Comparison of ENCODE assay signal across 27 cellular contexts in the genomic region with DNA sequence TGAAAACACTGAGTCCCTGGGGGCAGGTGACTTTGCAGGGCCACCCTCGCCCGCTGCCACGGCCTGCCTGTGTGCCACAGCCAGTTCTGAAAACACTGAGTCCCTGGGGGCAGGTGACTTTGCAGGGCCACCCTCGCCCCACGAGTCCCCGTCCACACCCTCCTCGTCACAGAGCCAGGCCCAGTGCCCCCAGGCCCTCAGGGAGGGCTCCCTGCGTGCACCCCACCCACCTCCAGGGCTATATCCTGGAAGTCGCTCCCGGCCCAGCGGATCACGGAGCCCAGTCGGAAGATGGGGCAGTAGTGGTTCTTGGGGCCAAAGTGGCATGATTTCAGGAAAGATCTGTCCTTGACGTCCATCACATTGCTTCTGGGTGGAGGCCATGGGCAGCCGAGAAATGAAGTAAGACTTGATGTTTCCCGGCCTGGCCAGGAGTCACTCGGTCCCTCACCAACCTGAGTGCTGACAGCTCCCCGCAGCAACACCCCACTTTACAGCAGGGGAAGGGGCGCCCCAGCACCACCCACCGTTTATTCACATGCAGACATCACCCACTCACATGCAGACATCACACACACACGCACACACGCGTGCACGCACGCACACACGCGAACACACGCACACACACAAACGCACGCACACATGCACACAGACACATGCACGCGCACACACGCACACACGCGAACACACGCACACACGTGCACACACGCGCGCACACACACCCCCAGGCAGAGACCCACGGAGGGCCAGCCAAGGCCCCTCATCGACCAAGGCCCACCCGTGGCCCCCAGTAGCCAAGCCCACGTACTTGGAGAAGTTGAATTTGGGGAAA. TPM values are rescaled to one million over a fixed set of nuclear protein-coding genes. Genes with fewer than 3 reads are reported as not detected.
DNase-seq lines count a peak whose midpoint lies in the region; ATAC-seq, FAIRE-seq and TF ChIP-seq lines count a peak whose summit lies in the region.
"Had no signal": no experiment of that assay in that cellular context is flagged by ENCODE, and none has a peak within 500 bp of the region (broad histone marks: within the 10 kb centered on the region; RNA-seq: fewer than 3 reads in every experiment).

No MANE protein-coding gene starts in this region.

- no peak overlapping the region for H3K27ac ChIP-seq in right atrium auricular region
- H3K27ac ChIP-seq: A549, neutrophil, psoas muscle, skin epidermis had no signal

- H3K27ac Mint-ChIP-seq in activated B cell treated with CpG ODN at 0.5 μM for 24 hours, result peak overlapping the region; percentile 85
- H3K27ac Mint-ChIP-seq in memory B cell, result peak overlapping the region; percentile 89
- no peak overlapping the region for H3K27ac Mint-ChIP-seq in activated CD4-positive, alpha-beta memory T cell treated with anti-CD3 and anti-CD28 coated beads for 36 hours

- H3K27me3 Mint-ChIP-seq in activated B cell treated with CpG ODN at 0.5 μM for 24 hours (no peaks in the 10 kb centered on the region), memory B cell (no peaks in the 10 kb centered on the region)
- no peaks in the 10 kb centered on the region for H3K27me3 Mint-ChIP-seq in activated CD4-positive, alpha-beta memory T cell treated with anti-CD3 and anti-CD28 coated beads for 36 hours

- H3K36me3 ChIP-seq in right atrium auricular region, result no peaks in the 10 kb centered on the region
- H3K36me3 ChIP-seq: neutrophil had no signal

- H3K9me3 Mint-ChIP-seq in activated B cell treated with CpG ODN at 0.5 μM for 24 hours (no peaks in the 10 kb centered on the region), memory B cell (no peaks in the 10 kb centered on the region)
- no peaks in the 10 kb centered on the region for H3K9me3 Mint-ChIP-seq in activated CD4-positive, alpha-beta memory T cell treated with anti-CD3 and anti-CD28 coated beads for 36 hours

- DNase-seq in Right ventricle myocardium inferior (ENCODE audit: missing footprints) (peak; percentile 49), right atrium auricular region (ENCODE audit: low spot score) (no peak), activated B cell treated with CpG ODN at 0.5 μM for 24 hours (peak; percentile 54), memory B cell (ENCODE audit: low spot score in 2 of 2) (peak in 1 of 2 donors; percentile 50), urothelium cell line (ENCODE audit: low spot score) (no peak), NCI-H2029 treated with DMSO at 0.1 percent for 48 hours (lab: John Stamatoyannopoulos, UW) (no peak), NK-92 (lab: John Stamatoyannopoulos, UW; ENCODE audit: unreplicated experiment) (no peak)
- no peak for DNase-seq in activated CD4-positive, alpha-beta memory T cell treated with anti-CD3 and anti-CD28 coated beads for 36 hours
- DNase-seq: activated CD4-positive, CD25-positive, alpha-beta regulatory T cell treated with anti-CD3 and anti-CD28 coated beads, Interleukin-2, amount 50 U/mL, for 72 hours; activated naive CD4-positive, alpha-beta T cell; activated T-cell treated with anti-CD3 and anti-CD28 coated beads, Interleukin-2, amount 50 U/mL, for 48 hours; DMS79 treated with DMSO at 0.1 percent for 48 hours; effector memory CD4-positive, alpha-beta T cell; NCI-H1092 treated with DMSO at 0.1 percent for 48 hours; NCI-H2081; NCI-H345; PC-3; psoas muscle; SIG-M5; substantia nigra had no signal

- POLR2A ChIA-PET in activated B cell treated with CpG ODN at 0.5 μM for 24 hours (lab: Charles Lee), result interaction anchor here (2.0 to 2.4 kb wide), 2 partner anchors 11 to 22 kb away, joined by 7 to 19 read pairs; no protein-coding TSS in a partner anchor
- POLR2A ChIA-PET in activated CD4-positive, alpha-beta memory T cell treated with anti-CD3 and anti-CD28 coated beads for 36 hours (lab: Charles Lee), result no interaction called here

- intact Hi-C loops in Right ventricle myocardium inferior (cut with DNase I) (no loop called here), activated B cell treated with CpG ODN at 0.5 μM for 24 hours (cut with micrococcal nuclease) (loop anchor here (5.0 kb wide), 1 partner anchor 52 kb away; a partner anchor contains a TSS)
- intact Hi-C loops in activated CD4-positive, alpha-beta memory T cell treated with anti-CD3 and anti-CD28 coated beads for 36 hours (cut with micrococcal nuclease), result no loop called here

- H3K4me3 Mint-ChIP-seq in activated B cell treated with CpG ODN at 0.5 μM for 24 hours (peak overlapping the region; percentile 70), memory B cell (peak overlapping the region; percentile 78)
- no peak overlapping the region for H3K4me3 Mint-ChIP-seq in activated CD4-positive, alpha-beta memory T cell treated with anti-CD3 and anti-CD28 coated beads for 36 hours

- CTCF ChIA-PET in activated B cell treated with CpG ODN at 0.5 μM for 24 hours (lab: Charles Lee), result interaction anchor here (1.5 kb wide), 1 partner anchor 21 kb away, joined by 4 read pairs; no protein-coding TSS in a partner anchor
- CTCF ChIA-PET in activated CD4-positive, alpha-beta memory T cell treated with anti-CD3 and anti-CD28 coated beads for 36 hours (lab: Charles Lee), result no interaction called here

- no peak for TF ChIP-seq CTCF in right atrium auricular region (IDR thresholded peaks at IDR 0.05)
- no peak for TF ChIP-seq CTCF in activated B cell treated with CpG ODN at 0.5 μM for 24 hours (IDR thresholded peaks at IDR 0.05)

- no peaks in the 10 kb centered on the region for H3K4me1 ChIP-seq in right atrium auricular region

- FAIRE-seq in urothelium cell line (lab: Jason Lieb, UNC), result peak; percentile 62
- FAIRE-seq: A549, bronchial epithelial cell, colon, islet of Langerhans had no signal

- H3K4me1 Mint-ChIP-seq in activated B cell treated with CpG ODN at 0.5 μM for 24 hours (peaks cover 68% of the 10 kb centered on the region), memory B cell (peaks cover 40% of the 10 kb centered on the region)
- peaks cover 12% of the 10 kb centered on the region for H3K4me1 Mint-ChIP-seq in activated CD4-positive, alpha-beta memory T cell treated with anti-CD3 and anti-CD28 coated beads for 36 hours (ENCODE audit: low read depth)

- no peaks in the 10 kb centered on the region for H3K9me3 ChIP-seq in right atrium auricular region
- H3K9me3 ChIP-seq: A549, neutrophil, psoas muscle had no signal

- H3K36me3 Mint-ChIP-seq in activated B cell treated with CpG ODN at 0.5 μM for 24 hours (ENCODE audit: low read depth) (peaks cover 48% of the 10 kb centered on the region), memory B cell (peaks cover 30% of the 10 kb centered on the region)
- peaks cover 9% of the 10 kb centered on the region for H3K36me3 Mint-ChIP-seq in activated CD4-positive, alpha-beta memory T cell treated with anti-CD3 and anti-CD28 coated beads for 36 hours

- ATAC-seq in Right ventricle myocardium inferior (no peak), activated B cell treated with CpG ODN at 0.5 μM for 24 hours (ENCODE audit: low read depth) (no peak), memory B cell (ENCODE audit: low read depth) (no peak)
- ATAC-seq: PC-3, psoas muscle had no signal

- no peak overlapping the region for H3K4me3 ChIP-seq in right atrium auricular region
- H3K4me3 ChIP-seq: A549, psoas muscle, skin epidermis had no signal

- H3K27me3 ChIP-seq in right atrium auricular region, result peaks cover 0 to 4% of the 10 kb centered on the region in 2 donors

RNA-seq across cellular contexts. Expression of a gene that starts 6.5 kb away (rescaled TPM):
- total RNA-seq in Right ventricle myocardium inferior, result 19.4 TPM
- total RNA-seq in right atrium auricular region, result 1 to 10 TPM; 5.4 to 8.1 TPM
- 295 and 349 TPM in 2 replicates for total RNA-seq in activated B cell treated with CpG ODN at 0.5 μM for 24 hours
- 10 to 100 TPM; 37.6 to 43.2 TPM for total RNA-seq in activated CD4-positive, alpha-beta memory T cell treated with anti-CD3 and anti-CD28 coated beads for 36 hours
- total RNA-seq: H4 had no signal

RNA-seq across cellular contexts. Expression of a gene that starts 20.9 kb away (rescaled TPM):
- total RNA-seq in Right ventricle myocardium inferior (65.5 TPM), right atrium auricular region (10 to 100 TPM; 19.1 to 22.2 TPM), activated B cell treated with CpG ODN at 0.5 μM for 24 hours (33.8 and 38.0 TPM in 2 replicates)
- total RNA-seq in activated CD4-positive, alpha-beta memory T cell treated with anti-CD3 and anti-CD28 coated beads for 36 hours, result 10 to 100 TPM; 49.3 to 55.4 TPM

RNA-seq across cellular contexts. Expression of a gene that starts 21.1 kb away (rescaled TPM):
- total RNA-seq in Right ventricle myocardium inferior (157 TPM), right atrium auricular region (100 to 1,000 TPM; 212 to 227 TPM), activated B cell treated with CpG ODN at 0.5 μM for 24 hours (15.1 and 16.4 TPM in 2 replicates)
- total RNA-seq in activated CD4-positive, alpha-beta memory T cell treated with anti-CD3 and anti-CD28 coated beads for 36 hours, result 10 to 100 TPM; 23.7 to 24.5 TPM

RNA-seq across cellular contexts. Expression of a gene that starts 34.2 kb away (rescaled TPM):
- 0.22 TPM for total RNA-seq in Right ventricle myocardium inferior
- total RNA-seq in right atrium auricular region, result not detected
- total RNA-seq in activated B cell treated with CpG ODN at 0.5 μM for 24 hours, result 6.4 and 6.7 TPM in 2 replicates
- total RNA-seq in activated CD4-positive, alpha-beta memory T cell treated with anti-CD3 and anti-CD28 coated beads for 36 hours, result 10 to 100 TPM; 22.0 to 22.7 TPM

RNA-seq across cellular contexts. Expression of a gene that starts 52.9 kb away (rescaled TPM):
- total RNA-seq in Right ventricle myocardium inferior, result 6.6 TPM
- 10 to 100 TPM; 17.6 to 19.1 TPM for total RNA-seq in right atrium auricular region
- 12.8 and 13.5 TPM in 2 replicates for total RNA-seq in activated B cell treated with CpG ODN at 0.5 μM for 24 hours
- 10 to 100 TPM; 17.7 to 19.8 TPM for total RNA-seq in activated CD4-positive, alpha-beta memory T cell treated with anti-CD3 and anti-CD28 coated beads for 36 hours

Comparison
In these comparisons a context has a peak if more than half of its experiments do, and no peak if none do; other contexts are left out.
1. DNase-seq: peak in Right ventricle myocardium inferior (single experiment) and activated B cell treated with CpG ODN at 0.5 μM for 24 hours (single experiment); none in right atrium auricular region (single experiment), urothelium cell line (single experiment), NCI-H2029 treated with DMSO at 0.1 percent for 48 hours (single experiment), activated CD4-positive, alpha-beta memory T cell treated with anti-CD3 and anti-CD28 coated beads for 36 hours (single experiment) and NK-92 (single experiment).